In genomic region chr2:19787134-19787533, GRCh38 we compare ENCODE assay signal across 1 cellular context.
TF ChIP-seq lines count a peak whose summit lies in the region.

No MANE protein-coding gene starts in this region.

TF ChIP-seq in GM23338, 12 proteins besides CTCF, POLR2A, EP300 and RAD21:
- TF ChIP-seq ZNF462 (CRISPR knock-in tag; IDR thresholded peaks at IDR 0.05): no peak
